ENCODE assay signal across 2 cellular contexts in genomic region chr3:9934993-9935392, GRCh38.
TF ChIP-seq lines count a peak whose summit lies in the region.

No MANE protein-coding gene starts in this region.

TF ChIP-seq in A549, 52 proteins besides CTCF, POLR2A, EP300 and RAD21:
- no peak for TF ChIP-seq CBX2 (IDR thresholded peaks at IDR 0.05; ENCODE audit: borderline replicate concordance, low read depth)
- no peak for TF ChIP-seq CEBPB (IDR thresholded peaks at IDR 0.05)
- no peak for TF ChIP-seq CHD4 (IDR thresholded peaks at IDR 0.05; ENCODE audit: borderline replicate concordance)
- no peak for TF ChIP-seq HEYL (CRISPR knock-in tag; IDR thresholded peaks at IDR 0.05)
- no peak for TF ChIP-seq ESRRA (IDR thresholded peaks at IDR 0.05; ENCODE audit: borderline replicate concordance, low read length)
- TF ChIP-seq NR3C1 (IDR thresholded peaks at IDR 0.05): no peak
- TF ChIP-seq NPAS2 (CRISPR knock-in tag; IDR thresholded peaks at IDR 0.05; ENCODE audit: borderline replicate concordance): no peak
- no peak for TF ChIP-seq ZFP36 (IDR thresholded peaks at IDR 0.05; ENCODE audit: borderline replicate concordance, partially characterized antibody)
- TF ChIP-seq CBX8 (IDR thresholded peaks at IDR 0.05): no peak
- no peak for TF ChIP-seq BCL3 (IDR thresholded peaks at IDR 0.05)
- TF ChIP-seq RARB (CRISPR knock-in tag; IDR thresholded peaks at IDR 0.05): no peak
- no peak for TF ChIP-seq RFX5 (IDR thresholded peaks at IDR 0.05)
- TF ChIP-seq RNF2 (IDR thresholded peaks at IDR 0.05; ENCODE audit: borderline replicate concordance, low read depth): no peak
- no peak for TF ChIP-seq HOXB13 (CRISPR knock-in tag; IDR thresholded peaks at IDR 0.05; ENCODE audit: low read depth)
- TF ChIP-seq HOXB5 (CRISPR knock-in tag; IDR thresholded peaks at IDR 0.05): no peak

TF ChIP-seq in HCT116, 20 proteins besides CTCF, POLR2A, EP300 and RAD21:
- TF ChIP-seq CBX3 (IDR thresholded peaks at IDR 0.05; ENCODE audit: low read depth) (no peak), MAX (IDR thresholded peaks at IDR 0.05) (no peak), EGR1 (IDR thresholded peaks at IDR 0.05; ENCODE audit: low read depth) (no peak), CEBPB (IDR thresholded peaks at IDR 0.05; ENCODE audit: low read depth) (no peak), SP1 (IDR thresholded peaks at IDR 0.05; ENCODE audit: low read depth) (no peak), SRF (IDR thresholded peaks at IDR 0.05; ENCODE audit: low read depth) (no peak), ZNF274 (IDR thresholded peaks at IDR 0.05; ENCODE audit: low read depth, low read length) (no peak), ZFX (IDR thresholded peaks at IDR 0.05) (no peak), ATF3 (IDR thresholded peaks at IDR 0.05) (no peak), ZBTB33 (IDR thresholded peaks at IDR 0.05; ENCODE audit: extremely low read depth, insufficient replicate concordance, low read length) (no peak), FOSL1 (IDR thresholded peaks at IDR 0.05; ENCODE audit: low read depth) (no peak), POLR2AphosphoS5 (IDR thresholded peaks at IDR 0.05; ENCODE audit: low read depth, low read length) (no peak), EZH2 (IDR thresholded peaks at IDR 0.05) (no peak), EZH2phosphoT487 (IDR thresholded peaks at IDR 0.05; ENCODE audit: borderline replicate concordance) (no peak), SIN3A (IDR thresholded peaks at IDR 0.05; ENCODE audit: low read depth) (no peak), REST (IDR thresholded peaks at IDR 0.05; ENCODE audit: low read depth) (no peak), JUND (IDR thresholded peaks at IDR 0.05) (no peak), ELF1 (IDR thresholded peaks at IDR 0.05; ENCODE audit: borderline replicate concordance, low read depth) (no peak), YY1 (IDR thresholded peaks at IDR 0.05; ENCODE audit: extremely low read depth, insufficient replicate concordance, low read depth, low read length) (no peak)
